In genomic region chr12:52014567-52015392, GRCh38 we compare ENCODE assay signal across 19 cellular contexts. TPM values are rescaled to one million over a fixed set of nuclear protein-coding genes. Genes with fewer than 3 reads are reported as not detected.
DNase-seq lines count a peak whose midpoint lies in the region; ATAC-seq and TF ChIP-seq lines count a peak whose summit lies in the region.
"Had no signal": no experiment of that assay in that cellular context is flagged by ENCODE, and none has a peak within 500 bp of the region (broad histone marks: within the 10 kb centered on the region; RNA-seq: fewer than 3 reads in every experiment).

No MANE protein-coding gene starts in this region.

- no peak overlapping the region for H3K9ac ChIP-seq in HUES6 (ENCODE audit: low read length)

- peaks cover 12% of the 10 kb centered on the region; the same call in 1 of the 2 replicates for H3K36me3 ChIP-seq in HUES6 (ENCODE audit: control insufficient read depth, insufficient read depth, low read length)
- no peaks in the 10 kb centered on the region for H3K36me3 ChIP-seq in brain microvascular endothelial cell (replicated peaks)
- H3K36me3 ChIP-seq: HAP-1 had no signal

- DNase-seq in brain microvascular endothelial cell (peak; percentile 37), iPS-NIHi7 (ENCODE audit: extremely low spot score) (peak; percentile 63), sciatic nerve (ENCODE audit: low spot score) (no peak)
- DNase-seq: activated B cell treated with CpG ODN at 0.5 μM for 24 hours; activated CD8-positive, alpha-beta T cell treated with anti-CD3 and anti-CD28 coated beads, Interleukin-2, amount 10 ng/mL, durations not matched to agents 7 days and 5 days; activated T-cell treated with anti-CD3 and anti-CD28 coated beads, Interleukin-2, amount 50 U/mL, for 4 hours; Calu3; esophagus squamous epithelium; Karpas-422; NCI-H1436 treated with DMSO at 0.1 percent for 48 hours; NCI-H748 treated with DMSO at 0.1 percent for 48 hours; SIG-M5; stimulated activated CD4-positive, alpha-beta T cell treated with anti-CD3 and anti-CD28 coated beads, Interleukin-1b, Interleukin-23, amount 100 ng/mL, for 48 hours had no signal

- H3K4me3 ChIP-seq in HUES6 (ENCODE audit: low read depth, low read length), result peak overlapping the region; percentile 49; the same call in 1 of the 2 replicates
- no peak overlapping the region for H3K4me3 ChIP-seq in brain microvascular endothelial cell (ENCODE audit: low read depth, low read length)
- H3K4me3 ChIP-seq: esophagus squamous epithelium, HAP-1 had no signal

- H3K27ac ChIP-seq in HUES6 (ENCODE audit: low read depth, low read length) (no peak overlapping the region), brain microvascular endothelial cell (no peak overlapping the region)
- H3K27ac ChIP-seq: esophagus squamous epithelium had no signal

- TF ChIP-seq CTCF in brain microvascular endothelial cell (IDR thresholded peaks at IDR 0.05; ENCODE audit: low read depth, low read length, missing control alignments), result no peak

- no peaks in the 10 kb centered on the region for H3K9me3 ChIP-seq in HUES6 (ENCODE audit: control insufficient read depth, insufficient read depth, low read depth, low read length)
- H3K9me3 ChIP-seq: esophagus squamous epithelium, HAP-1 had no signal

- peaks cover 31% of the 10 kb centered on the region for H3K4me1 ChIP-seq in HUES6 (ENCODE audit: control insufficient read depth, insufficient read depth, low read length)

- intact Hi-C loops in sciatic nerve (cut with DNase I), result no loop called here

- in situ Hi-C loops in brain microvascular endothelial cell (cut with HindIII; ENCODE audit: low pct_ligation_motif_present, low sequenced_read_pairs), result no loop called here

- ATAC-seq in sciatic nerve (peak; percentile 49), GM21367 (IDR thresholded peaks at IDR 0.05; ENCODE audit: unreplicated experiment) (no peak), HG03439 (IDR thresholded peaks at IDR 0.05; ENCODE audit: unreplicated experiment) (no peak), HG03342 (IDR thresholded peaks at IDR 0.05; ENCODE audit: unreplicated experiment) (no peak)
- ATAC-seq: activated CD8-positive, alpha-beta T cell treated with anti-CD3 and anti-CD28 coated beads, Interleukin-2, amount 10 ng/mL, durations not matched to agents 7 days and 5 days; activated T-cell treated with anti-CD3 and anti-CD28 coated beads, Interleukin-2, amount 50 U/mL, for 4 hours; right cardiac atrium had no signal

- peaks cover 39% of the 10 kb centered on the region for H3K27me3 ChIP-seq in HUES6 (ENCODE audit: control insufficient read depth, insufficient read depth, low read length)
- no peaks in the 10 kb centered on the region for H3K27me3 ChIP-seq in brain microvascular endothelial cell (replicated peaks)

RNA-seq across cellular contexts. Expression of gene TAMALIN, which starts 8.0 kb away (rescaled TPM):
- 124 TPM for total RNA-seq in sciatic nerve
- total RNA-seq: Calu3 had no signal

RNA-seq across cellular contexts. Expression of gene NR4A1, which starts 36.5 kb away (rescaled TPM):
- 688 TPM for total RNA-seq in sciatic nerve

RNA-seq across cellular contexts. Expression of gene ATG101, which starts 55.0 kb away (rescaled TPM):
- total RNA-seq in sciatic nerve, result 28.2 TPM
